26 cellular contexts compared by ENCODE assay signal in genomic region chr6:136641873-136642465, GRCh38.
"Had no signal": no experiment of that assay in that cellular context is flagged by ENCODE, and none has a peak within 500 bp of the region (broad histone marks: within the 10 kb centered on the region; RNA-seq: fewer than 3 reads in every experiment).

No MANE protein-coding gene starts in this region.

- H3K9me3 ChIP-seq: ovary, psoas muscle, spleen, transverse colon, upper lobe of right lung, uterus had no signal

- DNase-seq: cortex of kidney; effector memory CD8-positive, alpha-beta T cell; hypothalamus; immature natural killer cell; islet precursor cell; kidney glomerular epithelial cell; left colon; left ventricle myocardium superior; midbrain; naive thymus-derived CD4-positive, alpha-beta T cell; nephron progenitor cell; nucleus accumbens; ovary; posterior cingulate gyrus; psoas muscle; right cardiac atrium; spleen; stimulated activated CD4-positive, alpha-beta T cell treated with anti-CD3 and anti-CD28 coated beads, Interleukin-4, amount 100 ng/mL, for 4 hours; stimulated activated naive CD8-positive, alpha-beta T cell treated with anti-CD3 and anti-CD28 coated beads, Interleukin-15, Interleukin-2, amounts not matched to agents 100 U/mL and 50 U/mL, for 24 hours; transverse colon; upper lobe of right lung; uterus had no signal

- H3K36me3 ChIP-seq: ovary, uterus had no signal

- H3K27me3 ChIP-seq: ovary, spleen, transverse colon, upper lobe of right lung, uterus had no signal

- H3K4me3 ChIP-seq: lung, ovary, psoas muscle, skin epidermis, spleen, transverse colon, upper lobe of right lung, uterus had no signal

- FAIRE-seq: frontal cortex had no signal

- ATAC-seq: effector memory CD8-positive, alpha-beta T cell; left colon; left ventricle myocardium superior; naive thymus-derived CD4-positive, alpha-beta T cell; psoas muscle; right cardiac atrium; stimulated activated memory B cell treated with anti-CD40 and anti-IgM and Interleukin-4, amounts not matched to agents 10 μg/mL and 1 μg/mL and 100 μg/mL, for 72 hours; stimulated activated naive CD8-positive, alpha-beta T cell treated with anti-CD3 and anti-CD28 coated beads, Interleukin-15, Interleukin-2, amounts not matched to agents 100 U/mL and 50 U/mL, for 24 hours; upper lobe of right lung had no signal

- H3K27ac ChIP-seq: ovary, psoas muscle, skin epidermis, spleen, transverse colon, upper lobe of right lung, uterus had no signal
